Comparison of ENCODE assay signal across 7 cellular contexts in genomic region chr4:107035711-107036601, GRCh38. TPM values are rescaled to one million over a fixed set of nuclear protein-coding genes. Genes with fewer than 3 reads are reported as not detected.
DNase-seq lines count a peak whose midpoint lies in the region; ATAC-seq and TF ChIP-seq lines count a peak whose summit lies in the region.

TSS of gene DKK2 (minus strand) at chr4:107036313. CDS start at chr4:107035591, 722 bp downstream.

- no peak within 1 kb of the TSS for H3K14ac ChIP-seq in mesenchymal stem cell (ENCODE audit: low read length in 2 of 2)

- H4K91ac ChIP-seq in mesenchymal stem cell (ENCODE audit: low read length) = no peak within 1 kb of the TSS

- H3K36me3 ChIP-seq in mesenchymal stem cell (ENCODE audit: control insufficient read depth in 1 of 2, insufficient read depth in 2 of 2, low read depth in 1 of 2, low read length in 2 of 2) (no peaks in the 10 kb centered on the region), tibial artery (no peaks in the 10 kb centered on the region)

- H2BK120ac ChIP-seq in mesenchymal stem cell (ENCODE audit: low read depth, low read length) = no peak within 1 kb of the TSS

- H3K9me3 ChIP-seq in mesenchymal stem cell (ENCODE audit: control insufficient read depth, low read length) = no peaks in the 10 kb centered on the region
- H3K9me3 ChIP-seq in tibial artery = no peaks in the 10 kb centered on the region

- H2AFZ ChIP-seq in mesenchymal stem cell (ENCODE audit: low read depth, low read length) = no peak within 1 kb of the TSS

- H3K4me3 ChIP-seq in choroid plexus epithelial cell (ENCODE audit: low read depth, low read length) (peak within 1 kb of the TSS; percentile 50), mesenchymal stem cell (ENCODE audit: insufficient read depth in 1 of 2, low read depth in 1 of 2, low read length in 2 of 2) (peak within 1 kb of the TSS; percentile 52 to 81), tibial artery (peak within 1 kb of the TSS; percentile 39 to 51)

- no peak within 1 kb of the TSS for H2BK15ac ChIP-seq in mesenchymal stem cell (ENCODE audit: low read depth, poor library complexity, severe bottlenecking)

- H3K4ac ChIP-seq in mesenchymal stem cell (ENCODE audit: low read depth in 1 of 2, low read length in 2 of 2) = no peak within 1 kb of the TSS

- TF ChIP-seq CTCF in choroid plexus epithelial cell (conservative IDR thresholded peaks at IDR 0.05; ENCODE audit: low read depth, low read length) = no peak
- TF ChIP-seq CTCF in tibial artery (IDR thresholded peaks at IDR 0.05) = no peak

- H3K18ac ChIP-seq in mesenchymal stem cell (ENCODE audit: low read depth in 1 of 2, low read length in 2 of 2) = no peak within 1 kb of the TSS

- peak; percentile 23 for DNase-seq in NCI-H69 (lab: John Stamatoyannopoulos, UW)
- peak; percentile 36 for DNase-seq in choroid plexus epithelial cell (ENCODE audit: low read depth)
- peak; percentile 58 for DNase-seq in mesenchymal stem cell
- DNase-seq in tibial artery = peak in 1 of 2 donors; percentile 29
- no peak for DNase-seq in NCI-H2107 (lab: John Stamatoyannopoulos, UW)

- H3K79me1 ChIP-seq in mesenchymal stem cell (replicated peaks; ENCODE audit: low read length, poor library complexity, severe bottlenecking) = no peaks in the 10 kb centered on the region

- H2BK5ac ChIP-seq in mesenchymal stem cell (ENCODE audit: low read depth, low read length, poor library complexity, severe bottlenecking) = no peak within 1 kb of the TSS

- no peak within 1 kb of the TSS for H2BK12ac ChIP-seq in mesenchymal stem cell (ENCODE audit: low read length in 2 of 2)

- H3K27me3 ChIP-seq in mesenchymal stem cell (ENCODE audit: control insufficient read depth in 1 of 2, insufficient read depth in 1 of 2, low read length in 2 of 2) (peaks cover 15 to 74% of the 10 kb centered on the region in 2 experiments), tibial artery (peaks cover 0 to 29% of the 10 kb centered on the region in 2 donors)

- H4K8ac ChIP-seq in mesenchymal stem cell (ENCODE audit: low read length) = no peak within 1 kb of the TSS

- WGBS in mesenchymal stem cell = under 1% methylated on average over 40 of the region's 45 CpGs

- H3K4me1 ChIP-seq in mesenchymal stem cell (ENCODE audit: control insufficient read depth, insufficient read depth, low read depth, low read length) = peaks cover 24% of the 10 kb centered on the region
- H3K4me1 ChIP-seq in tibial artery = peaks cover 0 to 39% (median 36%) of the 10 kb centered on the region in 4 donors

- no peak within 1 kb of the TSS for H2AK5ac ChIP-seq in mesenchymal stem cell (ENCODE audit: low read length, severe bottlenecking)

- intact Hi-C loops in tibial artery (cut with DNase I; ENCODE audit: low total_unique reads) = no loop called here

- H3K9ac ChIP-seq in mesenchymal stem cell (ENCODE audit: low read length) = peak within 1 kb of the TSS; percentile 47

- peak within 1 kb of the TSS; percentile 89 for H3K4me2 ChIP-seq in mesenchymal stem cell (ENCODE audit: low read length, poor library complexity, severe bottlenecking)

- H3K23ac ChIP-seq in mesenchymal stem cell (ENCODE audit: low read length in 2 of 2) = peak within 1 kb of the TSS in 1 of 2 experiments; percentile 77

- H3K27ac ChIP-seq in mesenchymal stem cell (ENCODE audit: low read length, poor library complexity, severe bottlenecking) (no peak within 1 kb of the TSS), tibial artery (no peak within 1 kb of the TSS)

- ATAC-seq in GM19351 (IDR thresholded peaks at IDR 0.05; ENCODE audit: unreplicated experiment) = peak; percentile 28
- ATAC-seq in HG03378 (IDR thresholded peaks at IDR 0.05; ENCODE audit: unreplicated experiment) = no peak

RNA-seq across cellular contexts. Expression of gene DKK2, which starts in this region (rescaled TPM):
- 0.10 TPM for polyA plus RNA-seq in mesenchymal stem cell (2013, experiment 1 of 2)
- polyA plus RNA-seq in mesenchymal stem cell (2013, experiment 2 of 2) = 0.03 TPM
